10 cellular contexts compared by ENCODE assay signal in the genomic region with DNA sequence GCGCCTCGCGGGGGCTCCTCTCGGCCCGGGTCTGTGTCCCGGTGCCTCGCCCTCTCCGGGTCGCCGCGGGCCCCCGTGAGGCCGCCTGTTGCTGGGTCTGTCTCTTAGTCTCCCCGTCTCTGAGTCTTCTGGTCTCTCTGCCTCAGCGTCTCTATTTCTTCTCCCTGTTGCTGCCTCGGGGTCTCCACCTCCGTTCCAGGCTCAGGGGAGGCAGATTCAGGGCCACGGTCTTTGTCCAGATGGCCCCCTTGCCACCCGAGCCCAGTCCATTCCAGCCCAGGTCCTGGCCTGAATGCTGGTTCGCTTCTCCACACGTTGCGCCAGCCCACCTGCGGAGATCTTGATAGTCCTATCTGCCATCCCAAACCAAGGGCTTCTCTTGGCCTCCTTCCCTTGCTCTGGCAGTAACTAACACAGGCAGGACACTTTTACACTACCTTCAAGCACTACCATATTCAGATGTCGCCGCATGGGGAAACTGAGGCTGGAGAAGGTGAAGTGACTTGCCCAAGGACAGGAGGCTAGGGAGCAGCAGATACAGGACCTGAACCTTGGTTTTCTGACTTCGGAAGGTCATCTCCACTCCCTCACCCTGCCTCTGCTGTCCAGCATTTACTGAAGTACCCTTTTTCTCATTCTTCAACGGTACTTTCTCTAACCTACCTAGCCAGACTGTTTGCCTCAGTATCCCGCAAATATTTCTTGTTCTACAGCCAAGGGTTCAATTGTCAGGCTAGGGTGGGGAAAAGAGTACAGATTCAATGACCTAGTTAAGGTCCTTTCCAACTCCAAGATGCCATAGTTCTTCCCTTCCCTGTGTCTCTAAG. TPM values are rescaled to one million over a fixed set of nuclear protein-coding genes. Genes with fewer than 3 reads are reported as not detected.
A peak's percentile ranks its signal among the peaks of the same experiment; 100 is the strongest.
DNase-seq lines count a peak whose midpoint lies in the region; ATAC-seq and TF ChIP-seq lines count a peak whose summit lies in the region.
"Had no signal": no experiment of that assay in that cellular context is flagged by ENCODE, and none has a peak within 500 bp of the region (broad histone marks: within the 10 kb centered on the region; RNA-seq: fewer than 3 reads in every experiment).

No MANE protein-coding gene starts in this region.

- H3K27ac ChIP-seq in WERI-Rb-1, result peak overlapping the region; percentile 93
- H3K27ac ChIP-seq in sigmoid colon, result no peak overlapping the region
- H3K27ac ChIP-seq in RWPE1, result no peak overlapping the region
- H3K27ac ChIP-seq: neutrophil had no signal

- CTCF ChIA-PET in RWPE1 (lab: Yijun Ruan, JAX), result interaction anchor here (0.8 kb wide), 1 partner anchor 11 kb away, joined by 3 read pairs; no protein-coding TSS in a partner anchor

- peak overlapping the region; percentile 99 for H3K27ac Mint-ChIP-seq in glutamatergic neuron (ENCODE audit: unreplicated experiment)

- peaks cover 4% of the 10 kb centered on the region for H3K36me3 Mint-ChIP-seq in glutamatergic neuron (ENCODE audit: unreplicated experiment)

- H3K9me3 ChIP-seq in WERI-Rb-1 (ENCODE audit: severe bottlenecking), result no peaks in the 10 kb centered on the region
- no peaks in the 10 kb centered on the region for H3K9me3 ChIP-seq in sigmoid colon
- H3K9me3 ChIP-seq: neutrophil had no signal

- WGBS in sigmoid colon, 2 donors, result 26 to 29% methylated on average over 28 of the region's 28 CpGs

- DNase-seq in H7, result no peak
- DNase-seq in WERI-Rb-1, result peak; percentile 36
- DNase-seq in glutamatergic neuron, result no peak
- peak; percentile 45 for DNase-seq in sigmoid colon
- DNase-seq in RWPE1 (ENCODE audit: low spot score), result no peak
- no peak for DNase-seq in NCI-H82 treated with DMSO at 0.1 percent for 48 hours (lab: John Stamatoyannopoulos, UW; ENCODE audit: unreplicated experiment)
- DNase-seq: effector CD8-positive, alpha-beta T cell had no signal

- TF ChIP-seq CTCF in WERI-Rb-1 (IDR thresholded peaks at IDR 0.05; ENCODE audit: low read depth, low read length) (no peak), glutamatergic neuron (IDR thresholded peaks at IDR 0.05; ENCODE audit: partially characterized antibody, unreplicated experiment) (no peak), sigmoid colon (IDR thresholded peaks at IDR 0.05) (no peak), RWPE1 (conservative IDR thresholded peaks at IDR 0.05; ENCODE audit: low read depth) (no peak)

- peaks cover 24% of the 10 kb centered on the region for H3K27me3 Mint-ChIP-seq in glutamatergic neuron (ENCODE audit: unreplicated experiment)

- ATAC-seq in HG03095 (IDR thresholded peaks at IDR 0.05; ENCODE audit: unreplicated experiment), result no peak
- ATAC-seq in GM21528 (IDR thresholded peaks at IDR 0.05; ENCODE audit: low FRiP score, unreplicated experiment), result no peak

- H3K4me1 Mint-ChIP-seq in glutamatergic neuron (ENCODE audit: low read depth, unreplicated experiment), result peaks cover 46% of the 10 kb centered on the region

- TF ChIP-seq EP300 in sigmoid colon (IDR thresholded peaks at IDR 0.05), result no peak

- peaks cover 4% of the 10 kb centered on the region; the same call in 1 of the 2 replicates for H3K27me3 ChIP-seq in H7 (ENCODE audit: control insufficient read depth, insufficient read depth, low read length)
- H3K27me3 ChIP-seq in WERI-Rb-1 (ENCODE audit: insufficient read depth, low read depth, severe bottlenecking), result no peaks in the 10 kb centered on the region
- H3K27me3 ChIP-seq in sigmoid colon, result peaks cover 0 to 30% (median 0%) of the 10 kb centered on the region in 3 donors

- H3K36me3 ChIP-seq in H7 (replicated peaks; ENCODE audit: control insufficient read depth, insufficient read depth, low read length), result no peaks in the 10 kb centered on the region
- no peaks in the 10 kb centered on the region for H3K36me3 ChIP-seq in WERI-Rb-1
- no peaks in the 10 kb centered on the region for H3K36me3 ChIP-seq in sigmoid colon
- H3K36me3 ChIP-seq: neutrophil had no signal

- peaks cover 0 to 23% (median 21%) of the 10 kb centered on the region in 4 donors for H3K4me1 ChIP-seq in sigmoid colon

- no peak for TF ChIP-seq POLR2A in sigmoid colon (IDR thresholded peaks at IDR 0.05)

- H3K4me3 Mint-ChIP-seq in glutamatergic neuron (ENCODE audit: unreplicated experiment), result peak overlapping the region; percentile 100

- POLR2A ChIA-PET in RWPE1 (lab: Yijun Ruan, JAX; ENCODE audit: low non-redundant PET), result no interaction called here

- intact Hi-C loops in sigmoid colon (cut with DNase I), result no loop called here

- H3K9me3 Mint-ChIP-seq in glutamatergic neuron (ENCODE audit: unreplicated experiment), result peaks cover 25% of the 10 kb centered on the region

- H3K4me3 ChIP-seq in H7 (ENCODE audit: insufficient read depth, low read depth, low read length) (peak overlapping the region; percentile 57), WERI-Rb-1 (ENCODE audit: low read depth, low read length) (peak overlapping the region; percentile 47), sigmoid colon (peak overlapping the region in 3 of 4 donors; percentile 40 to 60 (median 47))

RNA-seq across cellular contexts. Expression of a gene that starts 0.6 kb away (rescaled TPM):
- total RNA-seq in H7 (2014; rRNA removed; shearing (Covaris generic)), result 7.4 and 10.6 TPM in 2 replicates
- total RNA-seq in glutamatergic neuron (ENCODE audit: unreplicated experiment) (53.9 TPM), sigmoid colon (1 to 10 TPM in 2 of 4 donors, under 1 TPM in 2; 0.27 to 2.8 (median 0.96) TPM)
- polyA plus RNA-seq in sigmoid colon, result 1 to 10 TPM in 1 of 3 donors, under 1 TPM in 2; 0.23 to 1.5 (median 0.60) TPM

RNA-seq across cellular contexts. Expression of a gene that starts 45.6 kb away (rescaled TPM):
- 38.3 and 39.7 TPM in 2 replicates for total RNA-seq in H7 (2014; rRNA removed; shearing (Covaris generic))
- 342 TPM for total RNA-seq in glutamatergic neuron (ENCODE audit: unreplicated experiment)
- total RNA-seq in sigmoid colon, result under 1 TPM in 3 of 4 donors, not detected in 1; under 0.01 to 0.55 (median 0.41) TPM
- under 1 TPM in 2 of 3 donors, not detected in 1; under 0.01 to 0.12 TPM for polyA plus RNA-seq in sigmoid colon

Comparison
In these comparisons a context has a peak if more than half of its experiments do, and no peak if none do; other contexts are left out.
1. DNase-seq: peak in WERI-Rb-1 (single experiment) and sigmoid colon (single experiment); none in H7 (single experiment), glutamatergic neuron (single experiment), RWPE1 (single experiment) and NCI-H82 treated with DMSO at 0.1 percent for 48 hours (single experiment).
2. RNA of a gene that starts 45.6 kb away (total RNA-seq): 342 TPM in glutamatergic neuron (single experiment) and 38.3 to 39.7 TPM in H7; under 0.01 to 0.55 TPM in sigmoid colon; every median in the first group is over 10 times any median in the second.
3. Peak in every context shown above with its lines, with median percentiles within 50 percentile points of each other: H3K4me3 ChIP-seq.